ENCODE assay signal across 8 cellular contexts in genomic region chr2:237966565-237967462, GRCh38. TPM values are rescaled to one million over a fixed set of nuclear protein-coding genes. Genes with fewer than 3 reads are reported as not detected.
DNase-seq lines count a peak whose midpoint lies in the region; ATAC-seq, FAIRE-seq and TF ChIP-seq lines count a peak whose summit lies in the region.

TSS of gene UBE2F (plus strand) at chr2:237967014. CDS start at chr2:237973108, 6,094 bp downstream.

- no peak for FAIRE-seq in bronchial epithelial cell (lab: Jason Lieb, UNC)

- peaks cover 4% of the 10 kb centered on the region for H3K36me3 ChIP-seq in bronchial epithelial cell (ENCODE audit: control insufficient read depth, insufficient read depth, low read length)

- H3K4me3 ChIP-seq in WI38 (ENCODE audit: low read depth, low read length) (peak within 1 kb of the TSS; percentile 87), bronchial epithelial cell (ENCODE audit: low read depth, low read length) (peak within 1 kb of the TSS; percentile 90)

- in situ Hi-C loops in ACHN (cut with HindIII; ENCODE audit: low pct_ligation_motif_present, low pct_unique_long_range_greater_than_20kb, low sequenced_read_pairs) = no loop called here

- ATAC-seq in GM18870 (IDR thresholded peaks at IDR 0.05; ENCODE audit: unreplicated experiment) (peak; percentile 91), HG03135 (IDR thresholded peaks at IDR 0.05; ENCODE audit: unreplicated experiment) (peak; percentile 92)

- TF ChIP-seq CTCF in WI38 (IDR thresholded peaks at IDR 0.05; ENCODE audit: low read depth, low read length) = no peak
- no peak for TF ChIP-seq CTCF in bronchial epithelial cell (IDR thresholded peaks at IDR 0.05; ENCODE audit: insufficient read depth, low read length, severe bottlenecking)

- no peaks in the 10 kb centered on the region for H3K27me3 ChIP-seq in bronchial epithelial cell (ENCODE audit: control insufficient read depth, insufficient read depth, low read length)

- peak; percentile 98 for DNase-seq in ACHN
- peak; percentile 95 for DNase-seq in NCI-H2196 treated with DMSO at 0.1 percent for 48 hours (lab: John Stamatoyannopoulos, UW; ENCODE audit: unreplicated experiment)
- DNase-seq in bronchial epithelial cell (ENCODE audit: low read depth) = peak; percentile 83
- peak; percentile 100 for DNase-seq in iPS-NIHi7 (ENCODE audit: extremely low spot score)
- DNase-seq in smooth muscle cell of the brain vasculature (ENCODE audit: low read depth, low spot score) = peak; percentile 91

RNA-seq across cellular contexts. Expression of gene UBE2F, which starts in this region (rescaled TPM):
- total RNA-seq in bronchial epithelial cell = 64.0 and 74.4 TPM in 2 replicates

Comparison
In these comparisons a context has a peak if more than half of its experiments do, and no peak if none do; other contexts are left out.
1. Peak in every context shown above with its lines: DNase-seq, ATAC-seq and H3K4me3 ChIP-seq.